8 cellular contexts compared by ENCODE assay signal in genomic region chr6:123802697-123803455, GRCh38. TPM values are rescaled to one million over a fixed set of nuclear protein-coding genes. Genes with fewer than 3 reads are reported as not detected.
A peak's percentile ranks its signal among the peaks of the same experiment; 100 is the strongest.
DNase-seq lines count a peak whose midpoint lies in the region; ATAC-seq and TF ChIP-seq lines count a peak whose summit lies in the region.

No MANE protein-coding gene starts in this region.

- no peaks in the 10 kb centered on the region for H3K9me3 ChIP-seq in colonic mucosa

- ATAC-seq in GM18907 (IDR thresholded peaks at IDR 0.05; ENCODE audit: unreplicated experiment) = peak; percentile 97
- ATAC-seq in HG03159 (IDR thresholded peaks at IDR 0.05; ENCODE audit: unreplicated experiment) = peak; percentile 99

- TF ChIP-seq CTCF in AG09319 (IDR thresholded peaks at IDR 0.05; ENCODE audit: low read depth, low read length) = peak; percentile 98
- peak; percentile 92 for TF ChIP-seq CTCF in colonic mucosa (IDR thresholded peaks at IDR 0.05)

- intact Hi-C loops in colonic mucosa (cut with DNase I) = no loop called here

- peak overlapping the region; percentile 33 for H3K4me3 ChIP-seq in colonic mucosa

- H3K36me3 ChIP-seq in colonic mucosa = no peaks in the 10 kb centered on the region

- DNase-seq in AG09319 (ENCODE audit: extremely low read depth, low read depth) = peak; percentile 27
- peak; percentile 91 for DNase-seq in NCI-H2196 (lab: John Stamatoyannopoulos, UW; ENCODE audit: unreplicated experiment)
- DNase-seq in activated CD4-positive, CD25-positive, alpha-beta regulatory T cell treated with anti-CD3 and anti-CD28 coated beads, Interleukin-2, amount 50 U/mL, for 72 hours = peak; percentile 61
- DNase-seq in colonic mucosa = peak; percentile 78
- peak; percentile 81 for DNase-seq in stimulated activated CD4-positive, alpha-beta T cell treated with anti-CD3 and anti-CD28 coated beads, Interleukin-15, amount 100 ng/mL, for 24 hours

- peak overlapping the region in 1 of 2 donors; percentile 19 for H3K9ac ChIP-seq in colonic mucosa (ENCODE audit: low read depth in 2 of 2, low read length in 2 of 2)

- peaks cover 5% of the 10 kb centered on the region for H3K4me1 ChIP-seq in colonic mucosa

- H3K27me3 ChIP-seq in colonic mucosa (peaks cover 24% of the 10 kb centered on the region), layer of hippocampus (ENCODE audit: control insufficient read depth, insufficient read depth, low read length) (no peaks in the 10 kb centered on the region)

- H3K27ac ChIP-seq in colonic mucosa (no peak overlapping the region), layer of hippocampus (ENCODE audit: low read depth, low read length) (peak overlapping the region; percentile 68)

RNA-seq across cellular contexts. Expression of gene NKAIN2, which starts 0.8 kb away (rescaled TPM):
- total RNA-seq in colonic mucosa = under 1 TPM in 1 of 2 donors, not detected in 1; 0.21 TPM

Comparison
In these comparisons a context has a peak if more than half of its experiments do, and no peak if none do; other contexts are left out.
1. DNase-seq: peak in every context shown above with its lines; median percentile 91 in NCI-H2196; 81 in stimulated activated CD4-positive, alpha-beta T cell treated with anti-CD3 and anti-CD28 coated beads, Interleukin-15, amount 100 ng/mL, for 24 hours; 78 in colonic mucosa; 61 in activated CD4-positive, CD25-positive, alpha-beta regulatory T cell treated with anti-CD3 and anti-CD28 coated beads, Interleukin-2, amount 50 U/mL, for 72 hours; 27 in AG09319.